Comparison of ENCODE assay signal across 8 cellular contexts in the genomic region with DNA sequence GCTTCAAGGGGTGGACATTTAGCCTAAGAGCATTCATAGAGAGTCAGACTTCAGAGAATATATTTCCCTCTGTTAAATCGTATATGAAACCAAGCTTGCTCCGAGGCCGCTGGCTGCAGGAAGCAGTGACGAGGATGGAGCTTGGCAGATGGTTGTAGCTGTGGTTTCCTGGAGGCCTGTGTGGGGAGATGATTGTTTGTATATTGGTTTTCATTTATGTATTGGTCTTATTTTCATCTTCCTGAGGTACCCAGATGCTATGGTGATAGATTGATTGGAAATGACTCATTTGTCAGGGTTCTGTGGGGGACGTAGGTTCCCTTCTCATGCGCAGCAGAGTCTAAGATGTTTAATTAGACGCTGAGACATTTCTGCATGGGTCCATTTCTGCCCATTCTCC. TPM values are rescaled to one million over a fixed set of nuclear protein-coding genes. Genes with fewer than 3 reads are reported as not detected.
DNase-seq lines count a peak whose midpoint lies in the region; ATAC-seq, FAIRE-seq and TF ChIP-seq lines count a peak whose summit lies in the region.

No MANE protein-coding gene starts in this region.

- CTCF ChIA-PET in activated CD4-positive, alpha-beta memory T cell treated with anti-CD3 and anti-CD28 coated beads, Interleukin-2, amount 10 ng/mL, durations not matched to agents 7 days and 5 days (lab: Charles Lee): interaction anchor here (0.5 to 2.1 kb wide), 8 partner anchors 11 to 159 kb away, joined by 3 to 22 read pairs (median 8); a partner anchor contains a TSS
- CTCF ChIA-PET in endothelial cell of umbilical vein (lab: Charles Lee): interaction anchor here (0.9 to 2.2 kb wide), 9 partner anchors 17 to 167 kb away, joined by 3 to 10 read pairs (median 3); no protein-coding TSS in a partner anchor

- ATAC-seq in HG03196 (IDR thresholded peaks at IDR 0.05; ENCODE audit: unreplicated experiment) (peak; percentile 70), GM19395 (IDR thresholded peaks at IDR 0.05; ENCODE audit: unreplicated experiment) (no peak)

- no TSS peak for BruUV-seq in endothelial cell of umbilical vein (replicated peaks; lab: Mats Ljungman, UMichigan)

- H3K9me1 ChIP-seq in endothelial cell of umbilical vein (replicated peaks; ENCODE audit: control insufficient read depth, extremely low read depth, insufficient read depth, low read length): no peaks in the 10 kb centered on the region

- TF ChIP-seq CTCF in endothelial cell of umbilical vein (IDR thresholded peaks at IDR 0.05; ENCODE audit: extremely low read depth in 1 of 2, insufficient read depth in 1 of 2, low read depth in 1 of 2, low read length in 2 of 2): no peak

- H4K20me1 ChIP-seq in endothelial cell of umbilical vein (replicated peaks; ENCODE audit: control insufficient read depth, extremely low read depth, insufficient read depth, low read length): no peaks in the 10 kb centered on the region

- no peak overlapping the region for H3K4me3 ChIP-seq in endothelial cell of umbilical vein (replicated peaks in 1 of 3; ENCODE audit: insufficient read depth in 1 of 3, low read depth in 1 of 3, low read length in 3 of 3)

- POLR2A ChIA-PET in activated CD4-positive, alpha-beta memory T cell treated with anti-CD3 and anti-CD28 coated beads, Interleukin-2, amount 10 ng/mL, durations not matched to agents 7 days and 5 days (lab: Charles Lee): interaction anchor here (0.9 to 3.2 kb wide), 14 partner anchors 9 to 150 kb away, joined by 3 to 31 read pairs (median 5); no protein-coding TSS in a partner anchor
- POLR2A ChIA-PET in endothelial cell of umbilical vein (lab: Charles Lee): interaction anchor here (0.5 kb wide), 1 partner anchor 206 kb away, joined by 5 read pairs; no protein-coding TSS in a partner anchor

- peak; percentile 5 for DNase-seq in CD1c-positive myeloid dendritic cell (ENCODE audit: extremely low spot score)
- peak; percentile 86 for DNase-seq in activated CD4-positive, alpha-beta memory T cell treated with anti-CD3 and anti-CD28 coated beads, Interleukin-2, amount 10 ng/mL, durations not matched to agents 7 days and 5 days
- peak; percentile 69 for DNase-seq in endothelial cell of umbilical vein (ENCODE audit: low read depth, low spot score)
- peak; percentile 24 to 60 (median 44) for DNase-seq in stimulated activated CD4-positive, alpha-beta T cell treated with anti-CD3 and anti-CD28 coated beads, TNF-alpha, amount 100 ng/mL, for 24 hours (ENCODE audit: low read depth in 3 of 3)
- no peak for DNase-seq in H4 (ENCODE audit: low spot score)
- DNase-seq in DMS53 treated with DMSO at 0.1 percent for 48 hours (lab: John Stamatoyannopoulos, UW; ENCODE audit: unreplicated experiment): no peak

- peak overlapping the region; percentile 74 for H3K27ac Mint-ChIP-seq in activated CD4-positive, alpha-beta memory T cell treated with anti-CD3 and anti-CD28 coated beads, Interleukin-2, amount 10 ng/mL, durations not matched to agents 7 days and 5 days

- FAIRE-seq in endothelial cell of umbilical vein (lab: Jason Lieb, UNC): peak; percentile 84

- peaks cover 60% of the 10 kb centered on the region for H3K36me3 Mint-ChIP-seq in activated CD4-positive, alpha-beta memory T cell treated with anti-CD3 and anti-CD28 coated beads, Interleukin-2, amount 10 ng/mL, durations not matched to agents 7 days and 5 days (ENCODE audit: low read depth)

- no peak overlapping the region for H2AFZ ChIP-seq in endothelial cell of umbilical vein (ENCODE audit: low read depth, low read length)

- peaks cover 20 to 22% of the 10 kb centered on the region in 2 experiments for H3K27me3 ChIP-seq in endothelial cell of umbilical vein (ENCODE audit: control insufficient read depth in 2 of 2, insufficient read depth in 2 of 2, low read length in 2 of 2)

- peak overlapping the region; percentile 35 for H3K4me2 ChIP-seq in endothelial cell of umbilical vein (ENCODE audit: insufficient read depth, low read length)

- H3K9me3 ChIP-seq in endothelial cell of umbilical vein (replicated peaks; ENCODE audit: control insufficient read depth, insufficient read depth, low read length): no peaks in the 10 kb centered on the region

- dilution Hi-C loops in endothelial cell of umbilical vein (cut with MboI; ENCODE audit: extremely low pct_ligation_motif_present, low sequenced_read_pairs): no loop called here

- TF ChIP-seq POLR2A in endothelial cell of umbilical vein (IDR thresholded peaks at IDR 0.05; ENCODE audit: low read depth, low read length): no peak

- H3K9me3 Mint-ChIP-seq in activated CD4-positive, alpha-beta memory T cell treated with anti-CD3 and anti-CD28 coated beads, Interleukin-2, amount 10 ng/mL, durations not matched to agents 7 days and 5 days: peaks cover 16% of the 10 kb centered on the region

- intact Hi-C loops in endothelial cell of umbilical vein (cut with micrococcal nuclease): no loop called here

- peaks cover 6% of the 10 kb centered on the region for H3K4me1 ChIP-seq in endothelial cell of umbilical vein (ENCODE audit: control insufficient read depth, extremely low read depth, insufficient read depth, low read length)

- H3K9ac ChIP-seq in endothelial cell of umbilical vein (replicated peaks; ENCODE audit: extremely low read depth, insufficient read depth, low read length): no peak overlapping the region

- H3K27ac ChIP-seq in endothelial cell of umbilical vein (ENCODE audit: insufficient read depth, low read depth, low read length): no peak overlapping the region

- H3K4me1 Mint-ChIP-seq in activated CD4-positive, alpha-beta memory T cell treated with anti-CD3 and anti-CD28 coated beads, Interleukin-2, amount 10 ng/mL, durations not matched to agents 7 days and 5 days: peaks cover 48% of the 10 kb centered on the region

- peak overlapping the region; percentile 33 for H3K4me3 Mint-ChIP-seq in activated CD4-positive, alpha-beta memory T cell treated with anti-CD3 and anti-CD28 coated beads, Interleukin-2, amount 10 ng/mL, durations not matched to agents 7 days and 5 days

- no peaks in the 10 kb centered on the region for H3K36me3 ChIP-seq in endothelial cell of umbilical vein (ENCODE audit: control insufficient read depth in 2 of 2, extremely low read depth in 1 of 2, insufficient read depth in 2 of 2, low read length in 2 of 2)

- H3K27me3 Mint-ChIP-seq in activated CD4-positive, alpha-beta memory T cell treated with anti-CD3 and anti-CD28 coated beads, Interleukin-2, amount 10 ng/mL, durations not matched to agents 7 days and 5 days: peaks cover 72% of the 10 kb centered on the region

- H3K79me2 ChIP-seq in endothelial cell of umbilical vein (ENCODE audit: control insufficient read depth, insufficient read depth, low read length): no peaks in the 10 kb centered on the region

TF ChIP-seq in endothelial cell of umbilical vein, 7 proteins besides CTCF, POLR2A, EP300 and RAD21:
- TF ChIP-seq, protein P1, sequence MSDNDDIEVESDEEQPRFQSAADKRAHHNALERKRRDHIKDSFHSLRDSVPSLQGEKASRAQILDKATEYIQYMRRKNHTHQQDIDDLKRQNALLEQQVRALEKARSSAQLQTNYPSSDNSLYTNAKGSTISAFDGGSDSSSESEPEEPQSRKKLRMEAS (IDR thresholded peaks at IDR 0.05; ENCODE audit: insufficient read depth, insufficient read length): no peak
- TF ChIP-seq MYC (IDR thresholded peaks at IDR 0.05; ENCODE audit: low read depth, low read length) (no peak), JUN (IDR thresholded peaks at IDR 0.05; ENCODE audit: borderline replicate concordance, insufficient read depth, insufficient read length, low read depth) (peak; percentile 58), FOS (IDR thresholded peaks at IDR 0.05; ENCODE audit: borderline replicate concordance, insufficient read depth, low read length) (peak; percentile 51), EZH2 (IDR thresholded peaks at IDR 0.05; ENCODE audit: borderline replicate concordance, low read depth, low read length, severe bottlenecking) (no peak), GATA2 (IDR thresholded peaks at IDR 0.05; ENCODE audit: insufficient read depth, insufficient read length, low read depth, low read length) (no peak), POLR2AphosphoS5 (IDR thresholded peaks at IDR 0.05; ENCODE audit: insufficient read depth, low read depth, low read length) (no peak)

RNA-seq across cellular contexts. Expression of a gene that starts 26.1 kb away (rescaled TPM):
- 10 to 100 TPM; 22.3 to 24.1 TPM for total RNA-seq in activated CD4-positive, alpha-beta memory T cell treated with anti-CD3 and anti-CD28 coated beads, Interleukin-2, amount 10 ng/mL, durations not matched to agents 7 days and 5 days
- 0.85 and 4.0 TPM in 2 replicates for total RNA-seq in endothelial cell of umbilical vein
- 1.5 and 1.7 TPM in 2 replicates for polyA plus RNA-seq in endothelial cell of umbilical vein
- polyA plus RNA-seq in endothelial cell of umbilical vein (2011; cell fraction: cytosol; rRNA removed): 0.63 and 1.2 TPM in 2 replicates
- 1.1 and 1.4 TPM in 2 replicates for polyA plus RNA-seq in endothelial cell of umbilical vein (2011; cell fraction: nucleus; rRNA removed)
- polyA plus RNA-seq in endothelial cell of umbilical vein (2012): 0.50 and 0.63 TPM in 2 replicates
- 1.3 and 2.0 TPM in 2 replicates for polyA minus RNA-seq in endothelial cell of umbilical vein
- not detected for polyA minus RNA-seq in endothelial cell of umbilical vein (2011; cell fraction: cytosol; rRNA and poly(A)+ RNA removed)
- polyA minus RNA-seq in endothelial cell of umbilical vein (2011; cell fraction: nucleus; rRNA and poly(A)+ RNA removed): 0.14 and 1.3 TPM in 2 replicates
- 0.95 TPM in 1 of 2 replicates, not detected in the other for total RNA-seq in H4 (2014; rRNA removed; shearing (Covaris generic))

Comparison
In these comparisons a context has a peak if more than half of its experiments do, and no peak if none do; other contexts are left out.
1. DNase-seq: peak in CD1c-positive myeloid dendritic cell (single experiment), activated CD4-positive, alpha-beta memory T cell treated with anti-CD3 and anti-CD28 coated beads, Interleukin-2, amount 10 ng/mL, durations not matched to agents 7 days and 5 days (single experiment), endothelial cell of umbilical vein (single experiment) and stimulated activated CD4-positive, alpha-beta T cell treated with anti-CD3 and anti-CD28 coated beads, TNF-alpha, amount 100 ng/mL, for 24 hours (3 of 3); none in H4 (single experiment) and DMS53 treated with DMSO at 0.1 percent for 48 hours (single experiment).